10 cellular contexts compared by ENCODE assay signal in the genomic region with DNA sequence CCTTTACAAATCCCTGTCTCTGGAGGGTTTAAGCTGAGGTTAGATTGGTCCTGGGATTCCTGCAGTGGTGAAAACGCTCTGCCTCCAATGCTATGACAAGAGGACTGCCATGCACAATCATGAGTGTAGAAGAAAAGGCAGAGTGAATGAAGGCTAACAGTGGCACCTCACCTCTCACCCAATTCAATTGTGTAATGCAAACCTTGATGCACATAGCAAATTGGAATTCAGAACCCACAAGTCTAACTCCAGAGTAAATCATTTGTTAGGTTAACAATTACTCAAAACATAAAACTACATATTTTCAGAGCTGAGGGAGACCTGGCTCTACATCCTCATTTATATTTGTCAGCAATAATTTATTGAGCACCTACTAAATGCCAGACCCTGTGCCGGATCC. TPM values are rescaled to one million over a fixed set of nuclear protein-coding genes. Genes with fewer than 3 reads are reported as not detected.
DNase-seq lines count a peak whose midpoint lies in the region; TF ChIP-seq lines count a peak whose summit lies in the region.
"Had no signal": no experiment of that assay in that cellular context is flagged by ENCODE, and none has a peak within 500 bp of the region (broad histone marks: within the 10 kb centered on the region; RNA-seq: fewer than 3 reads in every experiment).

No MANE protein-coding gene starts in this region.

- no peak for TF ChIP-seq CTCF in Calu3 (IDR thresholded peaks at IDR 0.05; ENCODE audit: unreplicated experiment)
- TF ChIP-seq CTCF in NB4 (IDR thresholded peaks at IDR 0.05; ENCODE audit: low read depth, low read length): no peak
- TF ChIP-seq CTCF in mammary epithelial cell (conservative IDR thresholded peaks at IDR 0.05 in 1 of 2, IDR thresholded peaks at IDR 0.05 in 1 of 2; ENCODE audit: extremely low read depth in 1 of 2, insufficient read depth in 1 of 2, low read depth in 1 of 2, low read length in 2 of 2): no peak
- TF ChIP-seq CTCF in progenitor cell of endocrine pancreas (IDR thresholded peaks at IDR 0.05; ENCODE audit: unreplicated experiment): no peak
- TF ChIP-seq CTCF in right atrium auricular region (IDR thresholded peaks at IDR 0.05): no peak

- TF ChIP-seq POLR2A in NB4 (IDR thresholded peaks at IDR 0.05; ENCODE audit: extremely low read depth, insufficient read length): no peak

- H3K4me2 ChIP-seq in mammary epithelial cell (ENCODE audit: insufficient read depth, low read depth, low read length): peak overlapping the region; percentile 80

- CTCF ChIA-PET in Calu3 (lab: Charles Lee) (interaction anchor here (0.6 to 1.9 kb wide), 2 partner anchors 33 to 184 kb away, joined by 4 to 5 read pairs; no protein-coding TSS in a partner anchor), mammary epithelial cell (lab: Charles Lee; ENCODE audit: low non-redundant PET) (no interaction called here)

- DNase-seq in Calu3 (peak; percentile 18), NB4 (ENCODE audit: low read depth) (no peak), mammary epithelial cell (no peak), progenitor cell of endocrine pancreas (ENCODE audit: low spot score, unreplicated experiment) (no peak), NCI-H1417 treated with DMSO at 0.1 percent for 48 hours (lab: John Stamatoyannopoulos, UW) (no peak), GM19238 (ENCODE audit: insufficient read length, low spot score) (no peak), right atrium auricular region (ENCODE audit: low spot score) (no peak), NCI-H2227 treated with DMSO at 0.1 percent for 48 hours (lab: John Stamatoyannopoulos, UW) (no peak)
- DNase-seq: DMS79, GOT3 had no signal

- in situ Hi-C loops in mammary epithelial cell (cut with MboI; ENCODE audit: low sequenced_read_pairs in 2 of 2): no loop called here

- H3K9me3 ChIP-seq in mammary epithelial cell (replicated peaks; ENCODE audit: insufficient read depth, low read length) (no peaks in the 10 kb centered on the region), right atrium auricular region (no peaks in the 10 kb centered on the region)

- H3K9me3 Mint-ChIP-seq in Calu3 (ENCODE audit: low read depth, unreplicated experiment) (no peaks in the 10 kb centered on the region), progenitor cell of endocrine pancreas (ENCODE audit: low read depth) (no peaks in the 10 kb centered on the region)

- H3K27me3 Mint-ChIP-seq in Calu3 (ENCODE audit: unreplicated experiment): no peaks in the 10 kb centered on the region
- no peaks in the 10 kb centered on the region for H3K27me3 Mint-ChIP-seq in progenitor cell of endocrine pancreas

- H3K36me3 ChIP-seq in mammary epithelial cell (ENCODE audit: insufficient read depth, low read length): peaks cover 1% of the 10 kb centered on the region
- H3K36me3 ChIP-seq in right atrium auricular region: peaks cover 2% of the 10 kb centered on the region

- dilution Hi-C loops in mammary epithelial cell (cut with HindIII; ENCODE audit: low sequenced_read_pairs): no loop called here

- H3K79me2 ChIP-seq in mammary epithelial cell (ENCODE audit: insufficient read depth, low read length): peaks cover 61% of the 10 kb centered on the region

- BruUV-seq in Calu3 (replicated peaks; lab: Mats Ljungman, UMichigan) (TSS peak; percentile 28), mammary epithelial cell (replicated peaks; lab: Mats Ljungman, UMichigan) (TSS peak; percentile 16)

- H3K4me1 Mint-ChIP-seq in Calu3 (ENCODE audit: low read depth, unreplicated experiment): peaks cover 36% of the 10 kb centered on the region
- peaks cover 11% of the 10 kb centered on the region for H3K4me1 Mint-ChIP-seq in progenitor cell of endocrine pancreas (ENCODE audit: low read depth)

- H3K36me3 Mint-ChIP-seq in Calu3 (ENCODE audit: insufficient read depth, unreplicated experiment) (peaks cover 25% of the 10 kb centered on the region), progenitor cell of endocrine pancreas (ENCODE audit: insufficient read depth) (no peaks in the 10 kb centered on the region)

- intact Hi-C loops in Calu3 (cut with micrococcal nuclease; ENCODE audit: unreplicated experiment) (no loop called here), mammary epithelial cell (cut with micrococcal nuclease) (loop anchor here (2.0 kb wide), 2 partner anchors 33 to 41 kb away; no protein-coding TSS in a partner anchor)

- H2AFZ ChIP-seq in mammary epithelial cell (ENCODE audit: low read depth, low read length): no peak overlapping the region

- peaks cover 51% of the 10 kb centered on the region for H3K4me1 ChIP-seq in mammary epithelial cell (ENCODE audit: insufficient read depth, low read length)
- peaks cover 0 to 28% of the 10 kb centered on the region in 2 donors for H3K4me1 ChIP-seq in right atrium auricular region

- peak overlapping the region; percentile 83 for H3K27ac Mint-ChIP-seq in Calu3 (ENCODE audit: unreplicated experiment)
- H3K27ac Mint-ChIP-seq in progenitor cell of endocrine pancreas: no peak overlapping the region

- peak overlapping the region; percentile 2 for H3K27ac ChIP-seq in mammary epithelial cell (ENCODE audit: insufficient read depth, low read depth, low read length)
- H3K27ac ChIP-seq in right atrium auricular region: no peak overlapping the region

- H3K9ac ChIP-seq in mammary epithelial cell (ENCODE audit: insufficient read depth, low read length): no peak overlapping the region

- no peaks in the 10 kb centered on the region for H4K20me1 ChIP-seq in mammary epithelial cell (ENCODE audit: insufficient read depth, low read length)

- H3K4me3 ChIP-seq in NB4 (ENCODE audit: low read depth, low read length) (peak overlapping the region; percentile 92), mammary epithelial cell (replicated peaks in 1 of 3; ENCODE audit: insufficient read depth in 1 of 3, low read depth in 2 of 3, low read length in 3 of 3) (no peak overlapping the region), right atrium auricular region (no peak overlapping the region)

- H3K27me3 ChIP-seq in mammary epithelial cell (ENCODE audit: insufficient read depth, low read length) (no peaks in the 10 kb centered on the region), right atrium auricular region (no peaks in the 10 kb centered on the region)

- H3K4me3 Mint-ChIP-seq in Calu3 (ENCODE audit: low read depth, unreplicated experiment) (peak overlapping the region; percentile 90), progenitor cell of endocrine pancreas (ENCODE audit: low read depth) (peak overlapping the region; percentile 93)

- 95% methylated on average over 2 of the region's 2 CpGs for WGBS in mammary epithelial cell (ENCODE audit: low coverage, missing lambda C conversion rate)

RNA-seq across cellular contexts. Expression of a gene that starts 1.8 kb away (rescaled TPM):
- total RNA-seq in Calu3 (2022) (24.3 and 24.5 TPM in 2 replicates), mammary epithelial cell (10 to 100 TPM; 24.6 to 44.8 TPM), progenitor cell of endocrine pancreas (19.7 and 20.0 TPM in 2 replicates), right atrium auricular region (10 to 100 TPM; 13.3 to 15.8 TPM)
- 9.8 TPM for polyA plus RNA-seq in mammary epithelial cell
- 19.2 TPM for polyA minus RNA-seq in mammary epithelial cell

RNA-seq across cellular contexts. Expression of a gene that starts 9.7 kb away (rescaled TPM):
- total RNA-seq in Calu3 (2022) (18.1 and 19.0 TPM in 2 replicates), mammary epithelial cell (10 to 100 TPM; 16.5 TPM), progenitor cell of endocrine pancreas (24.7 and 27.2 TPM in 2 replicates), right atrium auricular region (10 to 100 TPM; 15.5 to 18.0 TPM)
- polyA plus RNA-seq in mammary epithelial cell: 8.7 TPM
- 8.0 TPM for polyA minus RNA-seq in mammary epithelial cell
